In the genomic region with DNA sequence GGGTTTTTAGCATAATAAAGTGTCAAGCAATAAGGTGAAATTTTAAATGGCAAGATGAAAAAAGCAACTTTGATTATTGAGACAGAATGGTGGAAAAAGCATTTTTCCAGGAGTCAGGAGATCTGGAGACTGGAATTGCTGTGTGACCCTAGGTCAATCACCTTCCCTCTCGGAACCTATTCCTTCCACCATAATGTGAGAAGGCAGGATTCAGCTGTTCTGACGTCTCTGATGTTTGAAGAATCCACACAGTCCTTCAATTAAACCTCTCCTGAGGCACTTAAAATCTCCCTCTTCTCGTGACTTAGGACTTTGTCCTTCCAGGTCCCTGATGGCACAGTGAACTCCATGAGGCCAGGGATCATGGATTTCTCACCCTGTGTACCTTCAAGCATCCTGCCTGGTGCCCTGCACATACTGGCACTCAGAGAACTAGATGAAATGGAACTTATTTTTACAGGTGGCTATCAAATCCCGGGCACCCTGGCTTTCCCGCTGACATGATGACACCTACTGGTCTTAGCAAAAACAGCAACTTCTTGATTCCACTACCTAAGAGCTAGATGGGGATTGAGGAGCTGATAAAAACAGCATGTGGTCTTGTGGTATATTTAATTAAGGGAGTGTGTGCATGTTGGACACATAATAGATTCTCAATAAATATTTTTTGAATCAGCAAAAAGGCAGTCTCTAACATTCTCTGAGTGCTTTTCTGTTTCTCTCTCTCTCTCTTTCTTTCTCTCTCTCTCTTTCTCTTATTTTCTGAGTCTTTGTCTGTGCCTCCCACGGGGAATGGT, we compare ENCODE assay signal across 8 cellular contexts. TPM values are rescaled to one million over a fixed set of nuclear protein-coding genes. Genes with fewer than 3 reads are reported as not detected.
DNase-seq lines count a peak whose midpoint lies in the region; ATAC-seq, FAIRE-seq and TF ChIP-seq lines count a peak whose summit lies in the region.

No MANE protein-coding gene starts in this region.

- H3K9me3 Mint-ChIP-seq in activated CD4-positive, alpha-beta T cell treated with anti-CD3 and anti-CD28 coated beads for 36 hours (ENCODE audit: low read depth), result no peaks in the 10 kb centered on the region
- no peaks in the 10 kb centered on the region for H3K9me3 Mint-ChIP-seq in mesothelial cell of epicardium

- ATAC-seq in activated CD4-positive, alpha-beta T cell treated with anti-CD3 and anti-CD28 coated beads for 36 hours, result peak; percentile 68
- no peak for ATAC-seq in GM21717 (IDR thresholded peaks at IDR 0.05; ENCODE audit: unreplicated experiment)

- CTCF ChIA-PET in BJ (lab: Yijun Ruan, JAX), result interaction anchor here (0.6 to 4.9 kb wide), 29 partner anchors 10 to 626 kb away, joined by 3 to 45 read pairs (median 4); no protein-coding TSS in a partner anchor
- CTCF ChIA-PET in activated CD4-positive, alpha-beta T cell treated with anti-CD3 and anti-CD28 coated beads for 36 hours (lab: Charles Lee), result interaction anchor here (0.5 to 3.9 kb wide), 24 partner anchors 9 to 1737 kb away, joined by 3 to 35 read pairs (median 3); no protein-coding TSS in a partner anchor
- CTCF ChIA-PET in H1 (lab: Charles Lee; ENCODE audit: partially characterized antibody), result interaction anchor here (0.7 to 3.4 kb wide), 47 partner anchors 10 to 640 kb away, joined by 3 to 23 read pairs (median 4); no protein-coding TSS in a partner anchor

- H3K18ac ChIP-seq in H1 (ENCODE audit: extremely low read depth, low read length), result no peak overlapping the region

- no peak overlapping the region for H2BK20ac ChIP-seq in H1 (ENCODE audit: low read length)

- no peak overlapping the region for H2AFZ ChIP-seq in GM23248
- H2AFZ ChIP-seq in H1 (ENCODE audit: low read length), result no peak overlapping the region

- H2BK5ac ChIP-seq in H1 (ENCODE audit: low read depth, low read length), result no peak overlapping the region

- no peak overlapping the region for H3K14ac ChIP-seq in H1 (ENCODE audit: insufficient read length)

- H4K5ac ChIP-seq in H1 (ENCODE audit: insufficient read length, low read depth, low read length), result no peak overlapping the region

- no peak overlapping the region for H3K23ac ChIP-seq in H1 (ENCODE audit: insufficient read length)

- H3K36me3 ChIP-seq in BJ (ENCODE audit: control insufficient read depth, insufficient read depth, low read length) (no peaks in the 10 kb centered on the region), GM23248 (ENCODE audit: low read depth) (no peaks in the 10 kb centered on the region), H1 (ENCODE audit: control insufficient read depth in 2 of 4, insufficient read depth in 4 of 4, low read length in 3 of 4) (no peaks in the 10 kb centered on the region), suprapubic skin (no peaks in the 10 kb centered on the region)

- no peaks in the 10 kb centered on the region for H3K9me3 ChIP-seq in GM23248 (ENCODE audit: low read depth)
- H3K9me3 ChIP-seq in H1 (ENCODE audit: insufficient read depth in 2 of 2, low read depth in 1 of 2, low read length in 1 of 2), result no peaks in the 10 kb centered on the region
- no peaks in the 10 kb centered on the region for H3K9me3 ChIP-seq in suprapubic skin

- H4K8ac ChIP-seq in H1 (ENCODE audit: extremely low read depth, insufficient read depth, low read length), result no peak overlapping the region

- H3K27me3 Mint-ChIP-seq in activated CD4-positive, alpha-beta T cell treated with anti-CD3 and anti-CD28 coated beads for 36 hours, result peaks cover 2% of the 10 kb centered on the region
- H3K27me3 Mint-ChIP-seq in mesothelial cell of epicardium (ENCODE audit: low read depth), result peaks cover 7% of the 10 kb centered on the region

- H3K4me1 ChIP-seq in GM23248 (ENCODE audit: insufficient read depth) (no peaks in the 10 kb centered on the region), H1 (replicated peaks in 1 of 4; ENCODE audit: control insufficient read depth in 3 of 4, insufficient read depth in 4 of 4, low read length in 3 of 4) (peaks cover 0 to 2% (median 0%) of the 10 kb centered on the region in 4 experiments; a peak in 1 of 7 replicates), suprapubic skin (no peaks in the 10 kb centered on the region)

- peak; percentile 9 for DNase-seq in BJ (ENCODE audit: low read depth)
- DNase-seq in GM23248, result peak; percentile 74
- peak; percentile 63 for DNase-seq in NCI-H345 (lab: John Stamatoyannopoulos, UW)
- peak; percentile 64 for DNase-seq in activated CD4-positive, alpha-beta T cell treated with anti-CD3 and anti-CD28 coated beads for 36 hours
- DNase-seq in H1 (ENCODE audit: low read depth in 1 of 2, low spot score in 2 of 2), result no peak
- no peak for DNase-seq in mesothelial cell of epicardium (ENCODE audit: low spot score in 2 of 2, unreplicated experiment in 2 of 2)
- no peak for DNase-seq in suprapubic skin (ENCODE audit: low spot score in 2 of 2)

- no peak overlapping the region for H4K91ac ChIP-seq in H1 (replicated peaks; ENCODE audit: insufficient read length, low read length)

- H3K27ac ChIP-seq in GM23248 (no peak overlapping the region), H1 (ENCODE audit: low read depth, low read length) (no peak overlapping the region), suprapubic skin (no peak overlapping the region)

- TF ChIP-seq CTCF in BJ (IDR thresholded peaks at IDR 0.05; ENCODE audit: insufficient read depth, low read depth, low read length), result peak; percentile 82
- peak; percentile 48 to 76 (median 69) for TF ChIP-seq CTCF in H1 (IDR thresholded peaks at IDR 0.05; ENCODE audit: control extremely low read depth in 1 of 3, insufficient read depth in 1 of 3, low read depth in 1 of 3, low read length in 3 of 3)
- TF ChIP-seq CTCF in mesothelial cell of epicardium (IDR thresholded peaks at IDR 0.05; ENCODE audit: unreplicated experiment), result peak; percentile 59
- peak; percentile 35 to 54 for TF ChIP-seq CTCF in suprapubic skin (IDR thresholded peaks at IDR 0.05)

- TF ChIP-seq EP300 in H1 (IDR thresholded peaks at IDR 0.05; ENCODE audit: borderline replicate concordance in 1 of 2, low read depth in 2 of 2, low read length in 2 of 2), result no peak
- no peak for TF ChIP-seq EP300 in suprapubic skin (IDR thresholded peaks at IDR 0.05)

- no peak overlapping the region for H2BK12ac ChIP-seq in H1 (ENCODE audit: low read depth, low read length)

- no peaks in the 10 kb centered on the region for H3K79me1 ChIP-seq in H1 (ENCODE audit: low read depth, low read length)

- no peak overlapping the region for H2BK120ac ChIP-seq in H1 (replicated peaks; ENCODE audit: low read depth, low read length)

- H3K36me3 Mint-ChIP-seq in activated CD4-positive, alpha-beta T cell treated with anti-CD3 and anti-CD28 coated beads for 36 hours (ENCODE audit: low read depth), result no peaks in the 10 kb centered on the region
- no peaks in the 10 kb centered on the region for H3K36me3 Mint-ChIP-seq in mesothelial cell of epicardium

- H3K9me2 ChIP-seq in GM23248 (ENCODE audit: insufficient read depth), result no peaks in the 10 kb centered on the region

- WGBS in GM23248 (ENCODE audit: low coverage in 1 of 2, low lambda C conversion rate in 2 of 2, missing lambda C conversion rate in 2 of 2), 2 experiments, result 6 to 9% methylated on average over 6 of the region's 6 CpGs
- WGBS in H1 (ENCODE audit: extremely low coverage in 1 of 2, insufficient coverage in 1 of 2, insufficient read length in 1 of 2, insufficient replicate concordance in 2 of 2, low coverage in 1 of 2, low lambda C conversion rate in 2 of 2, missing lambda C conversion rate in 1 of 2), 2 experiments, result 49% methylated on average over 6 of the region's 6 CpGs; no CpG with 5 or more reads in 1 of the 2 experiments
- WGBS in suprapubic skin, result 32% methylated on average over 6 of the region's 6 CpGs

- in situ Hi-C loops in GM23248 (cut with MboI), result loop anchor here (10.0 kb wide), 2 partner anchors 503 to 613 kb away; no protein-coding TSS in a partner anchor

- no peak overlapping the region for H3K4me3 Mint-ChIP-seq in activated CD4-positive, alpha-beta T cell treated with anti-CD3 and anti-CD28 coated beads for 36 hours
- H3K4me3 Mint-ChIP-seq in mesothelial cell of epicardium, result no peak overlapping the region

- no peaks in the 10 kb centered on the region for H3F3A ChIP-seq in GM23248 (ENCODE audit: insufficient read depth)

- FAIRE-seq in H1 (lab: Jason Lieb, UNC), result peak; percentile 28

- H3K4me2 ChIP-seq in GM23248 (ENCODE audit: unreplicated experiment) (no peak overlapping the region), H1 (ENCODE audit: insufficient read depth in 1 of 2, low read depth in 2 of 2, low read length in 2 of 2) (no peak overlapping the region)

- H3K27ac Mint-ChIP-seq in activated CD4-positive, alpha-beta T cell treated with anti-CD3 and anti-CD28 coated beads for 36 hours, result no peak overlapping the region
- H3K27ac Mint-ChIP-seq in mesothelial cell of epicardium, result no peak overlapping the region

- H3K9ac ChIP-seq in GM23248 (no peak overlapping the region), H1 (replicated peaks in 1 of 4; ENCODE audit: extremely low read depth in 1 of 4, low read depth in 3 of 4, low read length in 3 of 4) (no peak overlapping the region)

- no peak overlapping the region for H2BK15ac ChIP-seq in H1 (ENCODE audit: low read length)

- H3K4ac ChIP-seq in H1 (replicated peaks; ENCODE audit: insufficient read length, low read depth, low read length), result no peak overlapping the region

- H3K27me3 ChIP-seq in BJ (ENCODE audit: control insufficient read depth, insufficient read depth, low read length) (peaks cover 11% of the 10 kb centered on the region), GM23248 (replicated peaks; ENCODE audit: insufficient read depth) (peaks cover 29% of the 10 kb centered on the region), H1 (replicated peaks in 1 of 4; ENCODE audit: control insufficient read depth in 3 of 4, extremely low read depth in 1 of 4, insufficient read depth in 3 of 4, low read length in 3 of 4) (no peaks in the 10 kb centered on the region), suprapubic skin (peaks cover 28% of the 10 kb centered on the region)

- H3K23me2 ChIP-seq in H1 (ENCODE audit: low read depth, low read length), result no peaks in the 10 kb centered on the region; the same call in 1 of the 2 replicates

- TF ChIP-seq POLR2A in H1 (IDR thresholded peaks at IDR 0.05; ENCODE audit: control extremely low read depth in 1 of 2, low read depth in 2 of 2, low read length in 2 of 2) (no peak), suprapubic skin (IDR thresholded peaks at IDR 0.05) (no peak)

- POLR2A ChIA-PET in BJ (lab: Charles Lee) (no interaction called here), H1 (lab: Charles Lee; ENCODE audit: partially characterized antibody) (interaction anchor here (1.4 kb wide), 1 partner anchor 11 kb away, joined by 3 read pairs; no protein-coding TSS in a partner anchor)
- POLR2A ChIA-PET in activated CD4-positive, alpha-beta T cell treated with anti-CD3 and anti-CD28 coated beads for 36 hours (lab: Charles Lee), result no interaction called here

- H3K4me1 Mint-ChIP-seq in activated CD4-positive, alpha-beta T cell treated with anti-CD3 and anti-CD28 coated beads for 36 hours, result no peaks in the 10 kb centered on the region
- H3K4me1 Mint-ChIP-seq in mesothelial cell of epicardium, result peaks cover 19% of the 10 kb centered on the region

- H4K20me1 ChIP-seq in GM23248 (ENCODE audit: insufficient read depth) (no peaks in the 10 kb centered on the region), H1 (replicated peaks in 1 of 2; ENCODE audit: control insufficient read depth in 1 of 2, insufficient read depth in 2 of 2, low read length in 2 of 2) (no peaks in the 10 kb centered on the region)

- intact Hi-C loops in activated CD4-positive, alpha-beta T cell treated with anti-CD3 and anti-CD28 coated beads for 36 hours (cut with DNase I, micrococcal nuclease), result loop anchor here (1.0 to 10.0 kb wide), 6 partner anchors 150 to 617 kb away; no protein-coding TSS in a partner anchor

- TF ChIP-seq RAD21 in H1 (IDR thresholded peaks at IDR 0.05 in 1 of 2, conservative IDR thresholded peaks at IDR 0.05 in 1 of 2; ENCODE audit: low read depth in 2 of 2, low read length in 2 of 2), result peak; percentile 88 to 89

- no peak overlapping the region for H2AK5ac ChIP-seq in H1 (ENCODE audit: low read depth, low read length)

- H3K56ac ChIP-seq in H1 (replicated peaks; ENCODE audit: insufficient read length, low read depth, low read length), result no peak overlapping the region

- H3K4me3 ChIP-seq in BJ (ENCODE audit: low read depth, low read length), result no peak overlapping the region
- H3K4me3 ChIP-seq in GM23248, result no peak overlapping the region
- H3K4me3 ChIP-seq in H1 (ENCODE audit: extremely low read depth in 1 of 4, insufficient read depth in 2 of 4, low read depth in 3 of 4, low read length in 4 of 4), result no peak overlapping the region
- H3K4me3 ChIP-seq in suprapubic skin, result no peak overlapping the region

- no peaks in the 10 kb centered on the region for H3K79me2 ChIP-seq in GM23248 (ENCODE audit: insufficient read depth)
- H3K79me2 ChIP-seq in H1 (ENCODE audit: control insufficient read depth in 1 of 2, insufficient read depth in 2 of 2, low read length in 2 of 2), result no peaks in the 10 kb centered on the region

RNA-seq across cellular contexts. Expression of a gene that starts 2.3 kb away (rescaled TPM):
- polyA plus RNA-seq in BJ (2011; rRNA removed), result not detected in 2 replicates
- polyA minus RNA-seq in BJ (2011; rRNA and poly(A)+ RNA removed), result not detected in 2 replicates
- not detected in 2 replicates for total RNA-seq in GM23248 (2014; rRNA removed; shearing (Covaris generic))
- not detected in 2 replicates for polyA plus RNA-seq in GM23248 (2016; fragmentation: Nextera tagmentation; extraction: Ambion mirVana)
- total RNA-seq in activated CD4-positive, alpha-beta T cell treated with anti-CD3 and anti-CD28 coated beads for 36 hours, result not detected
- not detected in 2 replicates for total RNA-seq in H1 (2021; fragmentation: NEBNext Ultra II Directional; extraction: Animal tissue kit (Norgen Biotek cat#: 25700))
- polyA plus RNA-seq in H1 (2011; rRNA removed), result not detected in 2 replicates
- not detected for polyA plus RNA-seq in H1 (2011; cell fraction: cytosol; rRNA removed)
- not detected for polyA plus RNA-seq in H1 (2011; cell fraction: nucleus; rRNA removed)
- polyA plus RNA-seq in H1 (2012, experiment 1 of 2), result not detected in 4 replicates
- not detected for polyA plus RNA-seq in H1 (2012, experiment 2 of 2)
- polyA plus RNA-seq in H1 (2013, experiment 1 of 2), result not detected
- polyA plus RNA-seq in H1 (2013, experiment 2 of 2), result not detected
- polyA minus RNA-seq in H1 (2011; rRNA and poly(A)+ RNA removed), result not detected in 2 replicates
- polyA minus RNA-seq in H1 (2011; cell fraction: cytosol; rRNA and poly(A)+ RNA removed), result not detected
- not detected for polyA minus RNA-seq in H1 (2011; cell fraction: nucleus; rRNA and poly(A)+ RNA removed)
- not detected in 3 replicates for total RNA-seq in mesothelial cell of epicardium
- not detected for total RNA-seq in suprapubic skin

Comparison
In these comparisons a context has a peak if more than half of its experiments do, and no peak if none do; other contexts are left out.
1. DNase-seq: peak in BJ (single experiment), GM23248 (single experiment), NCI-H345 (single experiment) and activated CD4-positive, alpha-beta T cell treated with anti-CD3 and anti-CD28 coated beads for 36 hours (single experiment); none in H1 (0 of 2), mesothelial cell of epicardium (0 of 2) and suprapubic skin (0 of 2).
2. Peak in every context shown above with its lines, with median percentiles within 50 percentile points of each other: CTCF ChIP-seq.